19 cellular contexts compared by ENCODE assay signal in the genomic region with DNA sequence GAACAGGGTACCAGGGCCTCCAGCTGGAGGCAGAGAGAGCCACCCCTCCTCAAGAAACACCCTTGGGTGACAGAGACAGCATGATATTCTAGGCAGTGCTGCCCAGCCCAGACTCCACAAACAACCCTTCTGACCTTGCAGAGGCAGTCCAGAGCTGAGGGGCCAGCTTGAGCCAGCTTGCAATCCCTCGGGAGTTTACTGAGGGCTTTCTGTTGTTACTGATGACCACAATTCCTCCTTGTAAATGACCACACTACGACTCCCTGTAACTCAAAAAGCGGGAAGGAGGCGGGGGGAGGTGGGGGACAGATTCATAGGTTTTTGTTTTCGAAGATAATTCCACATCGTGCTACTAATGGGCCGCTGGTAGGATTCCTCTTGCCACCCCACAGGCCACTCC. TPM values are rescaled to one million over a fixed set of nuclear protein-coding genes. Genes with fewer than 3 reads are reported as not detected.
DNase-seq lines count a peak whose midpoint lies in the region; ATAC-seq and TF ChIP-seq lines count a peak whose summit lies in the region.
"Had no signal": no experiment of that assay in that cellular context is flagged by ENCODE, and none has a peak within 500 bp of the region (broad histone marks: within the 10 kb centered on the region; RNA-seq: fewer than 3 reads in every experiment).

No MANE protein-coding gene starts in this region.

- peak overlapping the region; percentile 29 for H3K27ac Mint-ChIP-seq in activated T-cell treated with anti-CD3 and anti-CD28 coated beads, Interleukin-2, amount 50 U/mL, for 24 hours
- H3K27ac Mint-ChIP-seq in activated T-cell treated with anti-CD3 and anti-CD28 coated beads, Interleukin-2, amount 50 U/mL, for 72 hours: no peak overlapping the region
- H3K27ac Mint-ChIP-seq: T-helper 2 cell treated with Interferon-gamma antibody and Interleukin-4, amounts not matched to agents 5 μg/mL and 100 μg/mL, for 36 hours had no signal

- peaks cover 38% of the 10 kb centered on the region for H3K36me3 ChIP-seq in upper lobe of right lung

- no peaks in the 10 kb centered on the region for H3K9me3 Mint-ChIP-seq in activated T-cell treated with anti-CD3 and anti-CD28 coated beads, Interleukin-2, amount 50 U/mL, for 24 hours
- H3K9me3 Mint-ChIP-seq in activated T-cell treated with anti-CD3 and anti-CD28 coated beads, Interleukin-2, amount 50 U/mL, for 72 hours: no peaks in the 10 kb centered on the region
- H3K9me3 Mint-ChIP-seq: activated CD8-positive, alpha-beta T cell treated with anti-CD3 and anti-CD28 coated beads for 36 hours; T-helper 2 cell treated with Interferon-gamma antibody and Interleukin-4, amounts not matched to agents 5 μg/mL and 100 μg/mL, for 36 hours; WTC11 had no signal

- H3K27me3 ChIP-seq in upper lobe of right lung: no peaks in the 10 kb centered on the region
- H3K27me3 ChIP-seq: hepatocyte, tibial artery had no signal

- no peak overlapping the region for H3K27ac ChIP-seq in upper lobe of right lung
- H3K27ac ChIP-seq: hepatocyte had no signal

- ATAC-seq in activated T-cell treated with anti-CD3 and anti-CD28 coated beads, Interleukin-2, amount 50 U/mL, for 72 hours (replicated peaks in 1 of 2): no peak
- ATAC-seq in left cardiac atrium (peak; percentile 29 to 30), upper lobe of right lung (no peak), HG03342 (IDR thresholded peaks at IDR 0.05; ENCODE audit: unreplicated experiment) (no peak)
- ATAC-seq: activated CD8-positive, alpha-beta T cell treated with anti-CD3 and anti-CD28 coated beads for 36 hours; WTC11 had no signal

- no peak overlapping the region for H3K4me3 ChIP-seq in upper lobe of right lung
- H3K4me3 ChIP-seq: hepatocyte, tibial artery had no signal

- H3K4me1 ChIP-seq in upper lobe of right lung: peaks cover 18% of the 10 kb centered on the region

- peaks cover 77% of the 10 kb centered on the region for H3K36me3 Mint-ChIP-seq in activated T-cell treated with anti-CD3 and anti-CD28 coated beads, Interleukin-2, amount 50 U/mL, for 24 hours (ENCODE audit: low read depth)
- peaks cover 2% of the 10 kb centered on the region in 2 donors for H3K36me3 Mint-ChIP-seq in activated T-cell treated with anti-CD3 and anti-CD28 coated beads, Interleukin-2, amount 50 U/mL, for 72 hours (ENCODE audit: insufficient read depth in 2 of 2)

- no peak for DNase-seq in activated T-cell treated with anti-CD3 and anti-CD28 coated beads, Interleukin-2, amount 50 U/mL, for 24 hours
- DNase-seq in activated T-cell treated with anti-CD3 and anti-CD28 coated beads, Interleukin-2, amount 50 U/mL, for 72 hours: no peak
- DNase-seq in left cardiac atrium (no peak), pons (ENCODE audit: low spot score) (peak; percentile 41), upper lobe of right lung (peak; percentile 32), nucleus accumbens (lab: John Stamatoyannopoulos, UW) (no peak)
- DNase-seq in effector CD8-positive, alpha-beta T cell (lab: John Stamatoyannopoulos, UW): no peak
- DNase-seq: 8988T; activated CD8-positive, alpha-beta T cell treated with anti-CD3 and anti-CD28 coated beads for 36 hours; KG1; NCI-H146; NCI-H2171; NCI-H526; SK-N-SH; tibial artery had no signal

- no peak for TF ChIP-seq CTCF in upper lobe of right lung (IDR thresholded peaks at IDR 0.05)

- intact Hi-C loops in left cardiac atrium (cut with DNase I) (loop anchor here (5.0 to 10.0 kb wide), 2 partner anchors 37 to 55 kb away; no protein-coding TSS in a partner anchor), upper lobe of right lung (cut with DNase I) (no loop called here)

- peaks cover 4% of the 10 kb centered on the region for H3K4me1 Mint-ChIP-seq in activated T-cell treated with anti-CD3 and anti-CD28 coated beads, Interleukin-2, amount 50 U/mL, for 24 hours (ENCODE audit: low read depth)
- H3K4me1 Mint-ChIP-seq in activated T-cell treated with anti-CD3 and anti-CD28 coated beads, Interleukin-2, amount 50 U/mL, for 72 hours (ENCODE audit: low read depth): peaks cover 5% of the 10 kb centered on the region
- H3K4me1 Mint-ChIP-seq: WTC11 had no signal

- no peaks in the 10 kb centered on the region for H3K9me3 ChIP-seq in upper lobe of right lung
- H3K9me3 ChIP-seq: SK-N-SH, tibial artery had no signal

- no peak overlapping the region for H3K4me3 Mint-ChIP-seq in activated T-cell treated with anti-CD3 and anti-CD28 coated beads, Interleukin-2, amount 50 U/mL, for 24 hours
- H3K4me3 Mint-ChIP-seq in activated T-cell treated with anti-CD3 and anti-CD28 coated beads, Interleukin-2, amount 50 U/mL, for 72 hours: no peak overlapping the region
- H3K4me3 Mint-ChIP-seq: activated CD8-positive, alpha-beta T cell treated with anti-CD3 and anti-CD28 coated beads for 36 hours; T-helper 2 cell treated with Interferon-gamma antibody and Interleukin-4, amounts not matched to agents 5 μg/mL and 100 μg/mL, for 36 hours; WTC11 had no signal

- H3K27me3 Mint-ChIP-seq in activated T-cell treated with anti-CD3 and anti-CD28 coated beads, Interleukin-2, amount 50 U/mL, for 24 hours: no peaks in the 10 kb centered on the region
- H3K27me3 Mint-ChIP-seq in activated T-cell treated with anti-CD3 and anti-CD28 coated beads, Interleukin-2, amount 50 U/mL, for 72 hours (ENCODE audit: low read depth): no peaks in the 10 kb centered on the region
- H3K27me3 Mint-ChIP-seq: activated CD8-positive, alpha-beta T cell treated with anti-CD3 and anti-CD28 coated beads for 36 hours had no signal

RNA-seq across cellular contexts. Expression of gene MNT, which starts 18.7 kb away (rescaled TPM):
- 10 to 100 TPM; 23.8 to 24.3 TPM for total RNA-seq in activated T-cell treated with anti-CD3 and anti-CD28 coated beads, Interleukin-2, amount 50 U/mL, for 72 hours
- 10 to 100 TPM; 11.2 to 12.7 TPM for total RNA-seq in left cardiac atrium
- 32.7 TPM for total RNA-seq in upper lobe of right lung

Comparison
In these comparisons a context has a peak if more than half of its experiments do, and no peak if none do; other contexts are left out.
1. DNase-seq: peak in pons (single experiment) and upper lobe of right lung (single experiment); none in activated T-cell treated with anti-CD3 and anti-CD28 coated beads, Interleukin-2, amount 50 U/mL, for 24 hours (single experiment), activated T-cell treated with anti-CD3 and anti-CD28 coated beads, Interleukin-2, amount 50 U/mL, for 72 hours (0 of 2), left cardiac atrium (single experiment), effector CD8-positive, alpha-beta T cell (single experiment) and nucleus accumbens (0 of 56).
2. ATAC-seq: peak in left cardiac atrium (2 of 2); none in activated T-cell treated with anti-CD3 and anti-CD28 coated beads, Interleukin-2, amount 50 U/mL, for 72 hours (0 of 2), upper lobe of right lung (single experiment) and HG03342 (single experiment).